8 cellular contexts compared by ENCODE assay signal in the genomic region with DNA sequence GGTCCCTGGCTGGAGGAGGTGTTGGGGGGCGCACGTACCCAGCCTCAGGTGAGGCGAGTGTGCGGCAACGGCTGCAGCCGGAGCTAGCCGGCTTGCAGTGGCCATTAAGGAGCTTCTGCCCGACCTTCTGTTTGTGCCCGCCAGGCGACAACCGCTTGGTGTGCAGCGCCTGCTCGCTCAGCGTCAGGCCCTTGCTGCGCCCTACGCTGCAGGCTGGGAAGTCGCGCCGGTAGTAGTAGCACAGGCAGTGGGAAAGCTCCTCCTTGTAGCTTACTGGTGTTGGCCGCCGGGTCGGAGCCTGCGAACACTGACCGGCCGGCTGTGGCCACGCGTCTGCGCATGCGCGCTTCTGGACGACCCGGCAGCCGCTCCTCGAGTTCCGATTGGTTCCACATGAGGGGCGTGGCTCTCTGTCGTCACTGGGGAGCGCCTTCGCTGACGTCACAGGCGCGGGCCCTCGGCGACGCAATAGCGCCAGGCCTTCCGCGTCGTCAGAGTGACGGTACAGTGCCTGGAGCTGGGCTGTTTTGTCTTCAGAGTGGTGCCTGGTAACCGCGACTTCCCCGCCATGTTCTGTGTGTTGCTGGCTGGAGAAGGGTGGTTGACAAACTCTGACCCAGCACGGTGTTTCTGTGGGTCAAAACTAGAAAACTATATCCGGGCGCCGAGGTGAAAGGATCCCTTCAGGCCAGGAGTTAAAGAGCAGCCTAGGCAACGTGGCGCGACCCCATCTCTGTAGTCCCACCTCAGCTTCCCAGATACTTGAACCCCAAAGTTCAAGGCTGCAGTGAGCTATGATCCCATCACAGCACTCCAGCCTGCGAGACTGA.
DNase-seq lines count a peak whose midpoint lies in the region; ATAC-seq and TF ChIP-seq lines count a peak whose summit lies in the region.

No MANE protein-coding gene starts in this region.

- H4K20me1 ChIP-seq in DND-41 (ENCODE audit: insufficient read depth, low read length) (no peaks in the 10 kb centered on the region), KMS-11 (ENCODE audit: insufficient read depth) (no peaks in the 10 kb centered on the region)

- peak overlapping the region; percentile 96 for H3K9ac ChIP-seq in DND-41 (ENCODE audit: low read depth, low read length)
- peak overlapping the region; percentile 97 for H3K9ac ChIP-seq in KMS-11

- H3K4me3 ChIP-seq in DND-41 (ENCODE audit: low read depth in 1 of 2, low read length in 2 of 2): peak overlapping the region; percentile 81 to 94
- peak overlapping the region; percentile 42 for H3K4me3 ChIP-seq in KMS-11 (IDR thresholded peaks at IDR 0.05; ENCODE audit: insufficient read depth, low read depth, low read length)
- peak overlapping the region; percentile 68 to 89 (median 70) for H3K4me3 ChIP-seq in Peyer's patch
- H3K4me3 ChIP-seq in naive thymus-derived CD4-positive, alpha-beta T cell (ENCODE audit: low read length): peak overlapping the region; percentile 99

- CTCF ChIA-PET in naive thymus-derived CD4-positive, alpha-beta T cell (lab: Charles Lee): interaction anchor here (1.1 to 2.4 kb wide), 3 partner anchors 15 to 154 kb away, joined by 3 to 7 read pairs (median 4); no protein-coding TSS in a partner anchor

- peak overlapping the region; percentile 98 for H3K27ac Mint-ChIP-seq in activated T-helper 1 cell treated with anti-CD3 and anti-CD28 coated beads, Interleukin-12 subunit alpha, Interleukin-12 subunit beta, Interleukin-2, Interleukin-4 antibody, amounts not matched to agents 30 ng/mL and 10 ng/mL and 1 ng/mL, durations not matched to agents 14 hours and 24 hours and 36 hours
- H3K27ac Mint-ChIP-seq in naive thymus-derived CD4-positive, alpha-beta T cell: peak overlapping the region; percentile 98 to 100 (median 100)
- peak overlapping the region; percentile 97 for H3K27ac Mint-ChIP-seq in stimulated activated naive B cell treated with anti-CD40 and anti-IgM and Interleukin-4, amounts not matched to agents 10 μg/mL and 1 μg/mL and 100 μg/mL, for 72 hours

- H3K4me1 Mint-ChIP-seq in activated T-helper 1 cell treated with anti-CD3 and anti-CD28 coated beads, Interleukin-12 subunit alpha, Interleukin-12 subunit beta, Interleukin-2, Interleukin-4 antibody, amounts not matched to agents 30 ng/mL and 10 ng/mL and 1 ng/mL, durations not matched to agents 14 hours and 24 hours and 36 hours (ENCODE audit: low read depth): peaks cover 19% of the 10 kb centered on the region
- H3K4me1 Mint-ChIP-seq in naive thymus-derived CD4-positive, alpha-beta T cell: peaks cover 10 to 29% (median 26%) of the 10 kb centered on the region in 7 donors
- peaks cover 18 to 42% of the 10 kb centered on the region in 2 donors for H3K4me1 Mint-ChIP-seq in stimulated activated naive B cell treated with anti-CD40 and anti-IgM and Interleukin-4, amounts not matched to agents 10 μg/mL and 1 μg/mL and 100 μg/mL, for 72 hours

- H3K9me3 Mint-ChIP-seq in activated T-helper 1 cell treated with anti-CD3 and anti-CD28 coated beads, Interleukin-12 subunit alpha, Interleukin-12 subunit beta, Interleukin-2, Interleukin-4 antibody, amounts not matched to agents 30 ng/mL and 10 ng/mL and 1 ng/mL, durations not matched to agents 14 hours and 24 hours and 36 hours: no peaks in the 10 kb centered on the region
- H3K9me3 Mint-ChIP-seq in naive thymus-derived CD4-positive, alpha-beta T cell: peaks cover 0 to 6% (median 0%) of the 10 kb centered on the region in 11 donors
- no peaks in the 10 kb centered on the region for H3K9me3 Mint-ChIP-seq in stimulated activated naive B cell treated with anti-CD40 and anti-IgM and Interleukin-4, amounts not matched to agents 10 μg/mL and 1 μg/mL and 100 μg/mL, for 72 hours

- H3K36me3 ChIP-seq in DND-41 (ENCODE audit: insufficient read depth, low read length) (peaks cover 3% of the 10 kb centered on the region; the same call in 1 of the 2 replicates), KMS-11 (ENCODE audit: insufficient read depth) (no peaks in the 10 kb centered on the region), Peyer's patch (no peaks in the 10 kb centered on the region)
- H3K36me3 ChIP-seq in naive thymus-derived CD4-positive, alpha-beta T cell (ENCODE audit: control insufficient read depth in 2 of 3, insufficient read depth in 3 of 3, low read length in 3 of 3): peaks cover 0 to 6% (median 0%) of the 10 kb centered on the region in 3 experiments

- TF ChIP-seq CTCF in DND-41 (IDR thresholded peaks at IDR 0.05; ENCODE audit: borderline replicate concordance, extremely low read depth, low read length, poor library complexity, severe bottlenecking) (peak; percentile 37), KMS-11 (conservative IDR thresholded peaks at IDR 0.05; ENCODE audit: low read depth, low read length) (peak; percentile 32; the same call in 1 of the 2 replicates), Peyer's patch (IDR thresholded peaks at IDR 0.05) (peak; percentile 10 to 68 (median 48))

- H3K4me3 Mint-ChIP-seq in activated T-helper 1 cell treated with anti-CD3 and anti-CD28 coated beads, Interleukin-12 subunit alpha, Interleukin-12 subunit beta, Interleukin-2, Interleukin-4 antibody, amounts not matched to agents 30 ng/mL and 10 ng/mL and 1 ng/mL, durations not matched to agents 14 hours and 24 hours and 36 hours: peak overlapping the region; percentile 90
- peak overlapping the region; percentile 88 to 100 (median 96) for H3K4me3 Mint-ChIP-seq in naive thymus-derived CD4-positive, alpha-beta T cell
- H3K4me3 Mint-ChIP-seq in stimulated activated naive B cell treated with anti-CD40 and anti-IgM and Interleukin-4, amounts not matched to agents 10 μg/mL and 1 μg/mL and 100 μg/mL, for 72 hours: peak overlapping the region; percentile 93 to 99

- H2AFZ ChIP-seq in DND-41 (ENCODE audit: low read depth, low read length) (peak overlapping the region; percentile 94), KMS-11 (ENCODE audit: low read depth) (peak overlapping the region; percentile 79)

- peaks cover 8% of the 10 kb centered on the region for H3K27me3 Mint-ChIP-seq in activated T-helper 1 cell treated with anti-CD3 and anti-CD28 coated beads, Interleukin-12 subunit alpha, Interleukin-12 subunit beta, Interleukin-2, Interleukin-4 antibody, amounts not matched to agents 30 ng/mL and 10 ng/mL and 1 ng/mL, durations not matched to agents 14 hours and 24 hours and 36 hours (ENCODE audit: insufficient read depth)
- peaks cover 0 to 3% (median 0%) of the 10 kb centered on the region in 5 donors for H3K27me3 Mint-ChIP-seq in naive thymus-derived CD4-positive, alpha-beta T cell
- H3K27me3 Mint-ChIP-seq in stimulated activated naive B cell treated with anti-CD40 and anti-IgM and Interleukin-4, amounts not matched to agents 10 μg/mL and 1 μg/mL and 100 μg/mL, for 72 hours: no peaks in the 10 kb centered on the region

- H3K4me2 ChIP-seq in DND-41 (ENCODE audit: insufficient read depth, low read length) (peak overlapping the region; percentile 98), KMS-11 (peak overlapping the region; percentile 81)

- DNase-seq in DND-41 (peak; percentile 98), Peyer's patch (peak; percentile 97 to 100 (median 99)), fibroblast of gingiva (ENCODE audit: low read depth) (peak; percentile 98)
- DNase-seq in activated T-helper 1 cell treated with anti-CD3 and anti-CD28 coated beads, Interleukin-12 subunit alpha, Interleukin-12 subunit beta, Interleukin-2, Interleukin-4 antibody, amounts not matched to agents 30 ng/mL and 10 ng/mL and 1 ng/mL, durations not matched to agents 14 hours and 24 hours and 36 hours (ENCODE audit: low spot score): peak; percentile 99
- peak; percentile 96 to 100 (median 100) for DNase-seq in naive thymus-derived CD4-positive, alpha-beta T cell
- DNase-seq in stimulated activated naive B cell treated with anti-CD40 and anti-IgM and Interleukin-4, amounts not matched to agents 10 μg/mL and 1 μg/mL and 100 μg/mL, for 72 hours: peak; percentile 99

- H3K79me2 ChIP-seq in DND-41 (ENCODE audit: insufficient read depth, low read length) (peaks cover 15% of the 10 kb centered on the region), KMS-11 (ENCODE audit: insufficient read depth, low read depth) (no peaks in the 10 kb centered on the region)

- H3K4me1 ChIP-seq in DND-41 (ENCODE audit: insufficient read depth, low read length) (peaks cover 25% of the 10 kb centered on the region), KMS-11 (ENCODE audit: low read depth, poor library complexity, severe bottlenecking) (peaks cover 3% of the 10 kb centered on the region), Peyer's patch (peaks cover 0 to 14% (median 0%) of the 10 kb centered on the region in 4 donors)
- peaks cover 5 to 11% of the 10 kb centered on the region in 2 donors for H3K4me1 ChIP-seq in naive thymus-derived CD4-positive, alpha-beta T cell (ENCODE audit: control insufficient read depth in 2 of 2, insufficient read depth in 2 of 2, low read length in 2 of 2)

- H3K27ac ChIP-seq in DND-41 (ENCODE audit: low read length) (peak overlapping the region; percentile 94), KMS-11 (peak overlapping the region; percentile 91), Peyer's patch (peak overlapping the region; percentile 87 to 95 (median 91))
- H3K27ac ChIP-seq in naive thymus-derived CD4-positive, alpha-beta T cell (ENCODE audit: low read depth, low read length): peak overlapping the region; percentile 90

- H3K36me3 Mint-ChIP-seq in activated T-helper 1 cell treated with anti-CD3 and anti-CD28 coated beads, Interleukin-12 subunit alpha, Interleukin-12 subunit beta, Interleukin-2, Interleukin-4 antibody, amounts not matched to agents 30 ng/mL and 10 ng/mL and 1 ng/mL, durations not matched to agents 14 hours and 24 hours and 36 hours (ENCODE audit: low read depth): no peaks in the 10 kb centered on the region
- peaks cover 0 to 5% (median 0%) of the 10 kb centered on the region in 5 donors for H3K36me3 Mint-ChIP-seq in naive thymus-derived CD4-positive, alpha-beta T cell
- H3K36me3 Mint-ChIP-seq in stimulated activated naive B cell treated with anti-CD40 and anti-IgM and Interleukin-4, amounts not matched to agents 10 μg/mL and 1 μg/mL and 100 μg/mL, for 72 hours: peaks cover 2 to 4% of the 10 kb centered on the region in 2 donors

- H3K9me3 ChIP-seq in DND-41 (ENCODE audit: insufficient read depth, low read length, severe bottlenecking) (no peaks in the 10 kb centered on the region), Peyer's patch (no peaks in the 10 kb centered on the region)
- H3K9me3 ChIP-seq in naive thymus-derived CD4-positive, alpha-beta T cell (ENCODE audit: control insufficient read depth in 2 of 3, low read length in 3 of 3): no peaks in the 10 kb centered on the region

- peak; percentile 92 for ATAC-seq in DND-41 (ENCODE audit: insufficient read depth, low read depth)
- peak; percentile 95 for ATAC-seq in GM21737 (IDR thresholded peaks at IDR 0.05; ENCODE audit: unreplicated experiment)
- peak; percentile 95 for ATAC-seq in naive thymus-derived CD4-positive, alpha-beta T cell
- ATAC-seq in stimulated activated naive B cell treated with anti-CD40 and anti-IgM and Interleukin-4, amounts not matched to agents 10 μg/mL and 1 μg/mL and 100 μg/mL, for 72 hours (replicated peaks): peak; percentile 96 to 97

- intact Hi-C loops in activated T-helper 1 cell treated with anti-CD3 and anti-CD28 coated beads, Interleukin-12 subunit alpha, Interleukin-12 subunit beta, Interleukin-2, Interleukin-4 antibody, amounts not matched to agents 30 ng/mL and 10 ng/mL and 1 ng/mL, durations not matched to agents 14 hours and 24 hours and 36 hours (cut with micrococcal nuclease): loop anchor here (1.0 to 10.0 kb wide), 10 partner anchors 16 to 1094 kb away; a partner anchor contains a TSS
- intact Hi-C loops in naive thymus-derived CD4-positive, alpha-beta T cell (cut with micrococcal nuclease): loop anchor here (1.0 to 10.0 kb wide), 19 partner anchors 77 to 1470 kb away; a partner anchor contains a TSS

- H3K27me3 ChIP-seq in DND-41 (ENCODE audit: insufficient read depth, low read length, poor library complexity) (no peaks in the 10 kb centered on the region), KMS-11 (ENCODE audit: insufficient read depth, low read depth) (no peaks in the 10 kb centered on the region), Peyer's patch (no peaks in the 10 kb centered on the region)
- no peaks in the 10 kb centered on the region for H3K27me3 ChIP-seq in naive thymus-derived CD4-positive, alpha-beta T cell (ENCODE audit: control insufficient read depth in 2 of 2, insufficient read depth in 2 of 2, low read length in 2 of 2)

- TF ChIP-seq POLR2A in Peyer's patch (IDR thresholded peaks at IDR 0.05): peak; percentile 93 to 96

- POLR2A ChIA-PET in naive thymus-derived CD4-positive, alpha-beta T cell (lab: Charles Lee): interaction anchor here (0.6 to 2.8 kb wide), 23 partner anchors 9 to 1839 kb away, joined by 3 to 35 read pairs (median 4); a partner anchor contains a TSS

Comparison
In these comparisons a context has a peak if more than half of its experiments do, and no peak if none do; other contexts are left out.
1. Peak in every context shown above with its lines: DNase-seq, ATAC-seq, H3K4me3 ChIP-seq and H3K27ac ChIP-seq.
2. H3K4me3 ChIP-seq: peak in every context shown above with its lines; median percentile 99 in naive thymus-derived CD4-positive, alpha-beta T cell; 88 in DND-41; 70 in Peyer's patch; 42 in KMS-11.